26 cellular contexts compared by ENCODE assay signal in the genomic region with DNA sequence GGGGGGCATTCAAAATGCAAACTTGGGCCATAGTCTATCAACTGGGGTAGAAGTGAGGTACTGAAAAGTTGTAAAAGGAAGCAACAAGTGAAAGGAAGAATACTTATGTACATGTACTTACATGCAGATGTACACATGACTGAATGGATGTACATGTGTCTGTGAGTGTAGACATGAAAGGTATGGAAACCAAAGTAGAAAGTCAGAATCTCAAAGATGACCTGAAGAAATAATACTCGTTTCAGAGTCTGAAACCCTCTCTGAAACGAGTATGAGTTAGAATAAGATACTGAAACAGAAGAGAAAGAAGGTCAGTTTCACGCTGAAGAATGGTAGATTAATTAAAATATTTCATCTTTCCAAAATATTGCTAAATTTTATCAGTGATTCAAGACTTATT. TPM values are rescaled to one million over a fixed set of nuclear protein-coding genes. Genes with fewer than 3 reads are reported as not detected.
DNase-seq lines count a peak whose midpoint lies in the region; ATAC-seq, FAIRE-seq and TF ChIP-seq lines count a peak whose summit lies in the region.
"Had no signal": no experiment of that assay in that cellular context is flagged by ENCODE, and none has a peak within 500 bp of the region (broad histone marks: within the 10 kb centered on the region; RNA-seq: fewer than 3 reads in every experiment).

No MANE protein-coding gene starts in this region.

- DNase-seq in GM12891 (ENCODE audit: insufficient read length, low spot score) (no peak), GM12878 (ENCODE audit: low read depth, low spot score) (no peak), MM.1S (no peak), NCI-H1105 treated with DMSO at 0.1 percent for 48 hours (lab: John Stamatoyannopoulos, UW) (no peak), mammary epithelial cell (no peak)
- DNase-seq: 8988T; ACHN; AML-193; BE2C; CD4-positive, alpha-beta T cell; CD8-positive, alpha-beta memory T cell; DMS 273 treated with DMSO at 0.1 percent for 48 hours; DMS79; EL; GDM1; GM23248; H7; HCEC 1CT had no signal

- H3K79me2 ChIP-seq in GM12878 (ENCODE audit: control insufficient read depth, insufficient read depth, low read length) (no peaks in the 10 kb centered on the region), MM.1S (ENCODE audit: low read length) (no peaks in the 10 kb centered on the region), mammary epithelial cell (ENCODE audit: insufficient read depth, low read length) (no peaks in the 10 kb centered on the region)

- H3K4me1 ChIP-seq in GM12878 (ENCODE audit: control insufficient read depth, insufficient read depth, low read length), result no peaks in the 10 kb centered on the region
- no peaks in the 10 kb centered on the region for H3K4me1 ChIP-seq in MM.1S (ENCODE audit: low read length)
- H3K4me1 ChIP-seq in mammary epithelial cell (ENCODE audit: insufficient read depth, low read length), result no peaks in the 10 kb centered on the region
- H3K4me1 ChIP-seq: A549; BE2C; BLaER1 treated with 17β-estradiol and CSF1 and Interleukin-3, amounts not matched to agents 10 nM and 100 nM had no signal

- FAIRE-seq in GM12891 (lab: Jason Lieb, UNC), result peak; percentile 23
- no peak for FAIRE-seq in GM12878 (lab: Jason Lieb, UNC)
- FAIRE-seq: A549, D721Med, GM18507, H1 had no signal

- H3K4me2 ChIP-seq in GM12878 (ENCODE audit: control insufficient read depth, insufficient read depth) (no peak overlapping the region), MM.1S (ENCODE audit: low read depth, low read length) (no peak overlapping the region), mammary epithelial cell (ENCODE audit: insufficient read depth, low read depth, low read length) (no peak overlapping the region)
- H3K4me2 ChIP-seq: A549; BLaER1 treated with 17β-estradiol and CSF1 and Interleukin-3, amounts not matched to agents 10 nM and 100 nM had no signal

- H3K4me3 ChIP-seq in GM12878, result no peak overlapping the region
- H3K4me3 ChIP-seq in MM.1S (ENCODE audit: low read length), result no peak overlapping the region
- H3K4me3 ChIP-seq in mammary epithelial cell (replicated peaks in 1 of 3; ENCODE audit: insufficient read depth in 1 of 3, low read depth in 2 of 3, low read length in 3 of 3), result no peak overlapping the region
- H3K4me3 ChIP-seq: A549; BLaER1 treated with 17β-estradiol and CSF1 and Interleukin-3, amounts not matched to agents 10 nM and 100 nM; GM23248 had no signal

- H3K9me3 ChIP-seq in GM12878 (replicated peaks; ENCODE audit: control insufficient read depth, insufficient read depth, low read length) (no peaks in the 10 kb centered on the region), MM.1S (replicated peaks; ENCODE audit: insufficient read depth, low read length) (no peaks in the 10 kb centered on the region), mammary epithelial cell (replicated peaks; ENCODE audit: insufficient read depth, low read length) (no peaks in the 10 kb centered on the region)
- H3K9me3 ChIP-seq: BE2C had no signal

- H3K27me3 ChIP-seq in GM12878 (replicated peaks in 1 of 2; ENCODE audit: control insufficient read depth in 2 of 2, insufficient read depth in 2 of 2, low read length in 1 of 2), result no peaks in the 10 kb centered on the region
- no peaks in the 10 kb centered on the region for H3K27me3 ChIP-seq in MM.1S (replicated peaks; ENCODE audit: insufficient read depth, low read length)
- H3K27me3 ChIP-seq in mammary epithelial cell (ENCODE audit: insufficient read depth, low read length), result no peaks in the 10 kb centered on the region
- H3K27me3 ChIP-seq: BE2C; BLaER1 treated with 17β-estradiol and CSF1 and Interleukin-3, amounts not matched to agents 10 nM and 100 nM had no signal

- no peak for TF ChIP-seq POLR2A in GM12891 (IDR thresholded peaks at IDR 0.05; ENCODE audit: low read depth, low read length)
- TF ChIP-seq POLR2A in GM12878 (IDR thresholded peaks at IDR 0.05; ENCODE audit: low read depth, low read length), result no peak

- CTCF ChIA-PET in GM12878 (lab: Yijun Ruan, JAX) (interaction anchor here (0.7 kb wide), 1 partner anchor 203 kb away, joined by 3 read pairs; no protein-coding TSS in a partner anchor), mammary epithelial cell (lab: Charles Lee; ENCODE audit: low non-redundant PET) (no interaction called here)

- no peak for TF ChIP-seq RAD21 in GM12878 (IDR thresholded peaks at IDR 0.05; ENCODE audit: insufficient read depth, low read depth, low read length)

- no peaks in the 10 kb centered on the region for H4K20me1 ChIP-seq in GM12878 (ENCODE audit: control insufficient read depth, insufficient read depth)
- no peaks in the 10 kb centered on the region for H4K20me1 ChIP-seq in MM.1S (ENCODE audit: insufficient read depth, low read length)
- no peaks in the 10 kb centered on the region for H4K20me1 ChIP-seq in mammary epithelial cell (ENCODE audit: insufficient read depth, low read length)
- H4K20me1 ChIP-seq: BLaER1 treated with 17β-estradiol and CSF1 and Interleukin-3, amounts not matched to agents 10 nM and 100 nM had no signal

- H3K27ac ChIP-seq in GM12878 (ENCODE audit: control insufficient read depth, insufficient read depth) (no peak overlapping the region), MM.1S (ENCODE audit: low read length) (no peak overlapping the region), mammary epithelial cell (ENCODE audit: insufficient read depth, low read depth, low read length) (no peak overlapping the region)
- H3K27ac ChIP-seq: A549; BLaER1 treated with 17β-estradiol and CSF1 and Interleukin-3, amounts not matched to agents 10 nM and 100 nM; GM23248 had no signal

- RAD21 ChIA-PET in GM12878 (lab: Charles Lee; ENCODE audit: unreplicated experiment), result no interaction called here

- SMC1A ChIA-PET in GM12878 (lab: Charles Lee; ENCODE audit: uncharacterized antibody, unreplicated experiment), result interaction anchor here (1.0 kb wide), 1 partner anchor 9 kb away, joined by 3 read pairs; no protein-coding TSS in a partner anchor

- no peak overlapping the region for H2AFZ ChIP-seq in GM12878 (ENCODE audit: control insufficient read depth, low read depth, low read length)
- H2AFZ ChIP-seq in MM.1S (ENCODE audit: low read length), result no peak overlapping the region
- no peak overlapping the region for H2AFZ ChIP-seq in mammary epithelial cell (ENCODE audit: low read depth, low read length)
- H2AFZ ChIP-seq: GM23248 had no signal

- in situ Hi-C loops in GM12878 (cut with MboI), result no loop called here
- in situ Hi-C loops in mammary epithelial cell (cut with MboI; ENCODE audit: low sequenced_read_pairs in 2 of 2), result no loop called here

- H3K9ac ChIP-seq in GM12878 (ENCODE audit: control insufficient read depth, insufficient read depth, low read length) (no peak overlapping the region), MM.1S (ENCODE audit: low read length) (no peak overlapping the region), mammary epithelial cell (ENCODE audit: insufficient read depth, low read length) (no peak overlapping the region)
- H3K9ac ChIP-seq: BLaER1 treated with 17β-estradiol and CSF1 and Interleukin-3, amounts not matched to agents 10 nM and 100 nM; GM23248 had no signal

- TF ChIP-seq CTCF in GM12878 (IDR thresholded peaks at IDR 0.05 in 2 of 3, conservative IDR thresholded peaks at IDR 0.05 in 1 of 3; ENCODE audit: control insufficient read depth in 2 of 3, extremely low read depth in 1 of 3, insufficient read depth in 1 of 3, low read depth in 3 of 3, low read length in 3 of 3) (no peak), MM.1S (IDR thresholded peaks at IDR 0.05; ENCODE audit: low read length) (no peak), mammary epithelial cell (conservative IDR thresholded peaks at IDR 0.05 in 1 of 2, IDR thresholded peaks at IDR 0.05 in 1 of 2; ENCODE audit: extremely low read depth in 1 of 2, insufficient read depth in 1 of 2, low read depth in 1 of 2, low read length in 2 of 2) (no peak)

- no peaks in the 10 kb centered on the region for H3K9me2 ChIP-seq in MM.1S (replicated peaks; ENCODE audit: insufficient read depth, low read length)

- dilution Hi-C loops in mammary epithelial cell (cut with HindIII; ENCODE audit: low sequenced_read_pairs), result no loop called here

- BruUV-seq in GM12878 (replicated peaks; lab: Mats Ljungman, UMichigan) (no TSS peak), mammary epithelial cell (replicated peaks; lab: Mats Ljungman, UMichigan) (no TSS peak)

- 34% methylated on average over 3 of the region's 3 CpGs for WGBS in GM12878 (ENCODE audit: insufficient coverage, insufficient replicate concordance, low lambda C conversion rate, missing lambda C conversion rate)
- WGBS in mammary epithelial cell (ENCODE audit: low coverage, missing lambda C conversion rate), result 93% methylated on average over 3 of the region's 3 CpGs

- H3K36me3 ChIP-seq in GM12878 (ENCODE audit: control insufficient read depth in 2 of 2, insufficient read depth in 2 of 2, low read length in 1 of 2) (no peaks in the 10 kb centered on the region; a peak in 1 of 4 replicates), MM.1S (replicated peaks; ENCODE audit: insufficient read depth, low read length) (no peaks in the 10 kb centered on the region), mammary epithelial cell (ENCODE audit: insufficient read depth, low read length) (peaks cover 22% of the 10 kb centered on the region)
- H3K36me3 ChIP-seq: BLaER1 treated with 17β-estradiol and CSF1 and Interleukin-3, amounts not matched to agents 10 nM and 100 nM had no signal

- TF ChIP-seq EP300 in GM12878 (IDR thresholded peaks at IDR 0.05; ENCODE audit: borderline replicate concordance in 1 of 2, control insufficient read depth in 1 of 2, low read depth in 2 of 2, low read length in 2 of 2), result no peak

- POLR2A ChIA-PET in GM12878 (lab: Charles Lee), result no interaction called here

- no peaks in the 10 kb centered on the region for H3F3A ChIP-seq in MM.1S (ENCODE audit: insufficient read depth, low read length)

- intact Hi-C loops in GM12878 (cut with micrococcal nuclease; ENCODE audit: unreplicated experiment) (no loop called here), mammary epithelial cell (cut with micrococcal nuclease) (no loop called here)

- ATAC-seq in GM21717 (IDR thresholded peaks at IDR 0.05; ENCODE audit: unreplicated experiment) (peak; percentile 57), HG02870 (IDR thresholded peaks at IDR 0.05; ENCODE audit: unreplicated experiment) (peak; percentile 65), GM12878 (peak; percentile 55)
- ATAC-seq: A549 had no signal

RNA-seq across cellular contexts. Expression of gene DZIP1, which starts 13.9 kb away (rescaled TPM):
- polyA plus RNA-seq in GM12891 (2012; ENCODE audit: low read depth, missing spikeins), result 1.3 TPM
- not detected in 2 replicates for total RNA-seq in GM12878 (2013; cell fraction: nucleolus; rRNA removed)
- total RNA-seq in GM12878 (2014; rRNA removed) (0.56 and 0.60 TPM in 2 replicates), GM12878 (2014; rRNA removed; fragmentation: Illumina TruSeq; extraction: Trizol) (0.54 and 0.69 TPM in 2 replicates), GM12878 (2021) (1.2 and 1.9 TPM in 2 replicates), mammary epithelial cell (10 to 100 TPM; 28.3 to 29.3 TPM)
- 2.4 TPM for polyA plus RNA-seq in GM12878 (2011; ENCODE audit: low read depth)
- polyA plus RNA-seq in GM12878 (2011; rRNA removed) (0.01 and 0.09 TPM in 2 replicates), GM12878 (2014; fragmentation: Illumina TruSeq; extraction: Trizol) (0.57 and 0.89 TPM in 2 replicates), GM12878 (2014; fragmentation: Nextera tagmentation; extraction: Ambion mirVana) (under 1 TPM; 0.27 to 0.68 TPM), GM12878 (2014; rRNA removed) (0.74 and 1.1 TPM in 2 replicates), GM12878 (2016; fragmentation: Nextera tagmentation; extraction: Ambion mirVana) (under 1 TPM; 0.23 to 0.40 TPM), mammary epithelial cell (8.0 TPM)
- polyA plus RNA-seq in GM12878 (2011; cell fraction: cytosol; rRNA removed), result 0.03 TPM in 2 replicates
- 0.04 and 0.10 TPM in 2 replicates for polyA plus RNA-seq in GM12878 (2011; cell fraction: nucleus; rRNA removed)
- 3.7 and 4.9 TPM in 2 replicates for polyA plus RNA-seq in GM12878 (2012)
- not detected in 2 replicates for polyA minus RNA-seq in GM12878 (2011; rRNA and poly(A)+ RNA removed)
- polyA minus RNA-seq in GM12878 (2011; cell fraction: cytosol; rRNA and poly(A)+ RNA removed), result not detected in 2 replicates
- polyA minus RNA-seq in GM12878 (2011; cell fraction: nucleus; rRNA and poly(A)+ RNA removed), result 0.19 TPM in 1 of 2 replicates, not detected in the other
- polyA minus RNA-seq in mammary epithelial cell, result 13.6 TPM
- total RNA-seq: CD4-positive, alpha-beta T cell had no signal
- polyA plus RNA-seq: CD14-positive monocyte; CD8-positive, alpha-beta memory T cell had no signal

RNA-seq across cellular contexts. Expression of gene DNAJC3, which starts 46.3 kb away (rescaled TPM):
- 8.9 TPM for polyA plus RNA-seq in GM12891 (2012; ENCODE audit: low read depth, missing spikeins)
- total RNA-seq in GM12878 (2013; cell fraction: nucleolus; rRNA removed), result 21.8 and 23.0 TPM in 2 replicates
- total RNA-seq in GM12878 (2014; rRNA removed) (19.0 and 20.7 TPM in 2 replicates), GM12878 (2014; rRNA removed; fragmentation: Illumina TruSeq; extraction: Trizol) (25.9 and 28.9 TPM in 2 replicates), GM12878 (2021) (19.6 and 20.8 TPM in 2 replicates), mammary epithelial cell (10 to 100 TPM; 46.1 to 50.0 TPM)
- 15.0 TPM for polyA plus RNA-seq in GM12878 (2011; ENCODE audit: low read depth)
- polyA plus RNA-seq in GM12878 (2011; rRNA removed) (13.7 and 21.3 TPM in 2 replicates), GM12878 (2014; fragmentation: Illumina TruSeq; extraction: Trizol) (14.9 and 17.8 TPM in 2 replicates), GM12878 (2014; fragmentation: Nextera tagmentation; extraction: Ambion mirVana) (10 to 100 TPM in 1 of 2 experiments, 1 to 10 TPM in 1; 9.3 to 19.0 TPM), GM12878 (2014; rRNA removed) (9.7 and 11.4 TPM in 2 replicates), GM12878 (2016; fragmentation: Nextera tagmentation; extraction: Ambion mirVana) (10 to 100 TPM; 32.8 to 37.4 TPM), mammary epithelial cell (14.2 TPM)
- 6.3 and 7.2 TPM in 2 replicates for polyA plus RNA-seq in GM12878 (2011; cell fraction: cytosol; rRNA removed)
- 4.6 and 6.0 TPM in 2 replicates for polyA plus RNA-seq in GM12878 (2011; cell fraction: nucleus; rRNA removed)
- polyA plus RNA-seq in GM12878 (2012), result 19.2 and 20.5 TPM in 2 replicates
- polyA minus RNA-seq in GM12878 (2011; rRNA and poly(A)+ RNA removed), result 21.6 and 26.4 TPM in 2 replicates
- 11.5 and 12.4 TPM in 2 replicates for polyA minus RNA-seq in GM12878 (2011; cell fraction: cytosol; rRNA and poly(A)+ RNA removed)
- 6.5 and 8.6 TPM in 2 replicates for polyA minus RNA-seq in GM12878 (2011; cell fraction: nucleus; rRNA and poly(A)+ RNA removed)
- polyA minus RNA-seq in mammary epithelial cell, result 36.7 TPM

Comparison
In these comparisons a context has a peak if more than half of its experiments do, and no peak if none do; other contexts are left out.
1. RNA of gene DZIP1, which starts 13.9 kb away (total RNA-seq): 28.3 to 29.3 TPM in mammary epithelial cell; 0.54 to 1.9 TPM in GM12878; every median in the first group is over 10 times any median in the second.
2. Peak in every context shown above with its lines, with median percentiles within 50 percentile points of each other: ATAC-seq.